Comparison of ENCODE assay signal across 1 cellular context in the genomic region with DNA sequence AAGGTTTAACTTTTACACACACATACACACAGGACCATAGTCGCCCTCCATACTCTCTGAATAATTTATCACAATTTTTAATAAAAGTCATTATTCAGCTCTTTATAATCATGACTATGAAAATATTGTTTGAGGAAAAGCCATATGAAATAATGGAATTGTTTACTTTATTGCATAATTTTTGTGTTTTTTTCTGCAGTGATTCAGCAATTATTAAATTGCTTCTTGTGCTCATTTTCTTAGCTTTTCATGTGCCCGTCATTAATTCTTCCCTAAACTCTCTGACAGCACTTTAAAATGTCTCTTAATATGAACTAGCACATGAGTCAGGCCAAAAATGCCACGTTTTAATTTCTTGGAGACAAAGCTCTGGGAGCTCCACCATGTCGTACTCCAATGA.
A peak's percentile ranks its signal among the peaks of the same experiment; 100 is the strongest.
TF ChIP-seq lines count a peak whose summit lies in the region.

No MANE protein-coding gene starts in this region.

TF ChIP-seq in HepG2, 621 proteins besides CTCF, POLR2A, EP300 and RAD21:
- 0 out of 2 replicates have a peak, but pooled peaks have one; percentile 8 for TF ChIP-seq NFE2L2 (IDR thresholded peaks at IDR 0.05; ENCODE audit: low read length)
- TF ChIP-seq, protein P1, sequence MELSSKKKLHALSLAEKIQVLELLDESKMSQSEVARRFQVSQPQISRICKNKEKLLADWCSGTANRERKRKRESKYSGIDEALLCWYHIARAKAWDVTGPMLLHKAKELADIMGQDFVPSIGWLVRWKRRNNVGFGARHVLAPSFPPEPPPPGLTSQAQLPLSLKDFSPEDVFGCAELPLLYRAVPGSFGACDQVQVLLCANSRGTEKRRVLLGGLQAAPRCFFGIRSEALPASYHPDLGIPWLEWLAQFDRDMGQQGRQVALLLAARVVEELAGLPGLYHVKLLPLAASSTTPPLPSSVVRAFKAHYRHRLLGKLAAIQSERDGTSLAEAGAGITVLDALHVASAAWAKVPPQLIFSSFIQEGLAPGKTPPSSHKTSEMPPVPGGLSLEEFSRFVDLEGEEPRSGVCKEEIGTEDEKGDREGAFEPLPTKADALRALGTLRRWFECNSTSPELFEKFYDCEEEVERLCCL (CRISPR knock-in tag; IDR thresholded peaks at IDR 0.05; ENCODE audit: borderline replicate concordance) = no peak
